25 cellular contexts compared by ENCODE assay signal in the genomic region with DNA sequence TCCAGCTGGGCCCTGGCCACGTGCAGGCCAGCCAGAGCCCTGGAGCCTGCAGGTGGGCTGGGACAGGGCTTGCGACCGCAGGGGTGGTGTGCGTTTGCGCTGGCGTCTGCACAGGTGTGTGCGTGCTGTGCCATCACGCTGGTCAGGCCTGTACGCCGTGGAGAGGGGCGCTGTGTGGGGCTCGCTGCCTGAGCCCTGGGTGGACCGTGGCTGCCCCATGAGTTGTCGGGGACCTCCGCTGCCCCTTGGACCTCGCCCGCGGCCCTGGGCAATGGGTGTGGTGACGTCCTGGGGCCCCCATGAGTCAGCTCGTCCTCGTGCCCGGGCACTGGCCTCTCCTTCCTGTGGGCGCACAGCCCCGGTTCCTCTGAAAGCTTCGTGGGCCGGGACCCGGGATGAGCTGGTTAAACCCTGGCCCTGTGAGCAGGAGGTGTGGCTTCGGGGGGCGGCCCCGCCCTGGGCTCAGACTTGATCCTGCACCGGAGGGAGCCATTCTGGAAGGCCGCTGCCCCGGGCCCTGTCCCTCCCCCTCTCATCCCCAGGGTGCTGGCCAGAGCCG. TPM values are rescaled to one million over a fixed set of nuclear protein-coding genes. Genes with fewer than 3 reads are reported as not detected.
A peak's percentile ranks its signal among the peaks of the same experiment; 100 is the strongest.
DNase-seq lines count a peak whose midpoint lies in the region; ATAC-seq, FAIRE-seq and TF ChIP-seq lines count a peak whose summit lies in the region.
"Had no signal": no experiment of that assay in that cellular context is flagged by ENCODE, and none has a peak within 500 bp of the region (broad histone marks: within the 10 kb centered on the region; RNA-seq: fewer than 3 reads in every experiment).

No MANE protein-coding gene starts in this region.

- H3K27ac Mint-ChIP-seq in naive thymus-derived CD4-positive, alpha-beta T cell: no peak overlapping the region
- peak overlapping the region in 1 of 10 donors; percentile 48 for H3K27ac Mint-ChIP-seq in naive thymus-derived CD8-positive, alpha-beta T cell
- H3K27ac Mint-ChIP-seq: nephron progenitor cell; T-helper 1 cell treated with Interleukin-12 subunit alpha and Interleukin-12 subunit beta and Interleukin-4 antibody, amounts not matched to agents 30 μg/mL and 1 μg/mL, for 36 hours had no signal

- H3K36me3 Mint-ChIP-seq in naive thymus-derived CD4-positive, alpha-beta T cell: peaks cover 0 to 9% (median 0%) of the 10 kb centered on the region in 5 donors
- peaks cover 0 to 25% (median 2%) of the 10 kb centered on the region in 3 donors for H3K36me3 Mint-ChIP-seq in naive thymus-derived CD8-positive, alpha-beta T cell

- H3K27ac ChIP-seq in HEK293 (ENCODE audit: extremely low read depth, low read depth, low read length): no peak overlapping the region
- H3K27ac ChIP-seq in K562 (ENCODE audit: extremely low read depth, low read depth, low read length): no peak overlapping the region
- H3K27ac ChIP-seq in naive thymus-derived CD4-positive, alpha-beta T cell (ENCODE audit: low read depth, low read length): no peak overlapping the region
- H3K27ac ChIP-seq: ovary, upper lobe of left lung had no signal

- no peak for TF ChIP-seq POLR2A in K562 (conservative IDR thresholded peaks at IDR 0.05)

- CTCF ChIA-PET in HEK293 (lab: Yijun Ruan, JAX) (interaction anchor here (0.7 kb wide), 1 partner anchor 38 kb away, joined by 4 read pairs; no protein-coding TSS in a partner anchor), K562 (lab: Yijun Ruan, JAX; ENCODE audit: low intra/inter-chr PET ratio) (no interaction called here)
- CTCF ChIA-PET in naive thymus-derived CD4-positive, alpha-beta T cell (lab: Charles Lee): no interaction called here

- H3K4me2 ChIP-seq in K562 (ENCODE audit: insufficient read depth, low read length): no peak overlapping the region

- peaks cover 87% of the 10 kb centered on the region for H3K79me2 ChIP-seq in K562 (ENCODE audit: control insufficient read depth, insufficient read depth, low read length)

- TF ChIP-seq RAD21 in K562 (CRISPR knock-in tag; conservative IDR thresholded peaks at IDR 0.05 in 1 of 2, IDR thresholded peaks at IDR 0.05 in 1 of 2): no peak

- H2AFZ ChIP-seq in K562 (ENCODE audit: low read depth, low read length): no peak overlapping the region

- peaks cover 5% of the 10 kb centered on the region for H3K9me1 ChIP-seq in K562 (ENCODE audit: control insufficient read depth, insufficient read depth, low read length)

- no peaks in the 10 kb centered on the region for H3K9me3 Mint-ChIP-seq in naive thymus-derived CD4-positive, alpha-beta T cell
- no peaks in the 10 kb centered on the region for H3K9me3 Mint-ChIP-seq in naive thymus-derived CD8-positive, alpha-beta T cell
- H3K9me3 Mint-ChIP-seq: CD14-positive monocyte; central memory CD8-positive, alpha-beta T cell; nephron progenitor cell; T-helper 1 cell treated with Interleukin-12 subunit alpha and Interleukin-12 subunit beta and Interleukin-4 antibody, amounts not matched to agents 30 μg/mL and 1 μg/mL, for 36 hours had no signal

- POLR2A ChIA-PET in HEK293 (lab: Yijun Ruan, JAX): interaction anchor here (0.6 kb wide), 1 partner anchor 17 kb away, joined by 4 read pairs; no protein-coding TSS in a partner anchor
- POLR2A ChIA-PET in K562 (lab: Yijun Ruan, JAX): interaction anchor here (0.6 to 1.1 kb wide), 2 partner anchors 11 to 291 kb away, joined by 3 to 4 read pairs; no protein-coding TSS in a partner anchor
- POLR2A ChIA-PET in naive thymus-derived CD4-positive, alpha-beta T cell (lab: Charles Lee): no interaction called here
- POLR2A ChIA-PET in naive thymus-derived CD8-positive, alpha-beta T cell (lab: Charles Lee): no interaction called here

- H3K9me3 ChIP-seq in HEK293 (ENCODE audit: control insufficient read depth, insufficient read depth, low read depth, low read length) (no peaks in the 10 kb centered on the region), K562 (replicated peaks; ENCODE audit: control insufficient read depth, insufficient read depth, low read depth, low read length) (no peaks in the 10 kb centered on the region)
- no peaks in the 10 kb centered on the region for H3K9me3 ChIP-seq in naive thymus-derived CD4-positive, alpha-beta T cell (ENCODE audit: control insufficient read depth in 2 of 3, low read length in 3 of 3)
- H3K9me3 ChIP-seq: ovary, upper lobe of left lung had no signal

- intact Hi-C loops in K562 (cut with micrococcal nuclease): no loop called here
- intact Hi-C loops in naive thymus-derived CD4-positive, alpha-beta T cell (cut with micrococcal nuclease): no loop called here

- no peaks in the 10 kb centered on the region for H3K27me3 ChIP-seq in GM06990 (replicated peaks; ENCODE audit: control insufficient read depth, insufficient read depth, low read length)
- H3K27me3 ChIP-seq in K562 (ENCODE audit: control insufficient read depth in 2 of 2, insufficient read depth in 2 of 2, low read length in 2 of 2): no peaks in the 10 kb centered on the region
- H3K27me3 ChIP-seq in naive thymus-derived CD4-positive, alpha-beta T cell (ENCODE audit: control insufficient read depth in 2 of 2, insufficient read depth in 2 of 2, low read length in 2 of 2): no peaks in the 10 kb centered on the region
- H3K27me3 ChIP-seq: ovary, upper lobe of left lung had no signal

- H3K4me3 Mint-ChIP-seq in naive thymus-derived CD4-positive, alpha-beta T cell: no peak overlapping the region
- no peak overlapping the region for H3K4me3 Mint-ChIP-seq in naive thymus-derived CD8-positive, alpha-beta T cell
- H3K4me3 Mint-ChIP-seq: nephron progenitor cell; T-helper 1 cell treated with Interleukin-12 subunit alpha and Interleukin-12 subunit beta and Interleukin-4 antibody, amounts not matched to agents 30 μg/mL and 1 μg/mL, for 36 hours had no signal

- in situ Hi-C loops in K562 (cut with MboI) (no loop called here), ACHN (cut with HindIII; ENCODE audit: low pct_ligation_motif_present, low pct_unique_long_range_greater_than_20kb, low sequenced_read_pairs) (no loop called here)

- H3K4me1 Mint-ChIP-seq in naive thymus-derived CD4-positive, alpha-beta T cell: peaks cover 19 to 69% (median 41%) of the 10 kb centered on the region in 7 donors
- peaks cover 15 to 73% (median 46%) of the 10 kb centered on the region in 4 donors for H3K4me1 Mint-ChIP-seq in naive thymus-derived CD8-positive, alpha-beta T cell

- H3K4me1 ChIP-seq in HEK293 (ENCODE audit: control insufficient read depth, insufficient read depth, low read length) (no peaks in the 10 kb centered on the region; the same call in 1 of the 2 replicates), K562 (replicated peaks in 1 of 2; ENCODE audit: control insufficient read depth in 2 of 2, insufficient read depth in 2 of 2, low read length in 2 of 2) (peaks cover 8 to 63% of the 10 kb centered on the region in 2 experiments)
- peaks cover 14 to 19% of the 10 kb centered on the region in 2 donors for H3K4me1 ChIP-seq in naive thymus-derived CD4-positive, alpha-beta T cell (ENCODE audit: control insufficient read depth in 2 of 2, insufficient read depth in 2 of 2, low read length in 2 of 2)

- H3K4me3 ChIP-seq in GM06990 (replicated peaks; ENCODE audit: low read depth, low read length) (no peak overlapping the region), HEK293 (ENCODE audit: low read depth, low read length) (no peak overlapping the region), K562 (no peak overlapping the region)
- no peak overlapping the region for H3K4me3 ChIP-seq in naive thymus-derived CD4-positive, alpha-beta T cell (ENCODE audit: low read length)
- H3K4me3 ChIP-seq: ovary, upper lobe of left lung had no signal

- DNase-seq in GM06990 (ENCODE audit: extremely low read depth, insufficient read length) (peak; percentile 13), K562 (ENCODE audit: extremely low read depth in 1 of 4, low spot score in 3 of 4) (no peak), NCI-H1048 (lab: John Stamatoyannopoulos, UW) (no peak), ACHN (no peak)
- no peak for DNase-seq in naive thymus-derived CD4-positive, alpha-beta T cell
- no peak for DNase-seq in naive thymus-derived CD8-positive, alpha-beta T cell
- DNase-seq: activated CD4-positive, alpha-beta T cell treated with anti-CD3 and anti-CD28 coated beads, Interleukin-2, amount 50 U/mL, for 48 hours; activated CD4-positive, CD25-positive, alpha-beta regulatory T cell treated with anti-CD3 and anti-CD28 coated beads, Interleukin-2, amount 50 U/mL, for 72 hours; activated naive CD4-positive, alpha-beta T cell; DMS79; erythroblast; GF-D8; GOT3; Kasumi-1; NCI-H146; nephron progenitor cell; small intestine; stimulated activated naive CD4-positive, alpha-beta T cell had no signal

- H3K27me3 Mint-ChIP-seq in naive thymus-derived CD4-positive, alpha-beta T cell: no peaks in the 10 kb centered on the region
- H3K27me3 Mint-ChIP-seq in naive thymus-derived CD8-positive, alpha-beta T cell: no peaks in the 10 kb centered on the region
- H3K27me3 Mint-ChIP-seq: central memory CD8-positive, alpha-beta T cell had no signal

- H4K20me1 ChIP-seq in K562 (replicated peaks; ENCODE audit: control insufficient read depth, insufficient read depth, low read length): peaks cover 33% of the 10 kb centered on the region

- FAIRE-seq in K562 (lab: Jason Lieb, UNC): no peak
- FAIRE-seq: small intestine had no signal

- H3K9ac ChIP-seq in K562 (ENCODE audit: insufficient read depth in 1 of 2, low read depth in 2 of 2, low read length in 2 of 2): no peak overlapping the region; a peak in 1 of 4 replicates

- TF ChIP-seq CTCF in GM06990 (IDR thresholded peaks at IDR 0.05; ENCODE audit: insufficient read depth, low read length, poor library complexity, severe bottlenecking): no peak
- TF ChIP-seq CTCF in HEK293 (tag by site-specific recombination; IDR thresholded peaks at IDR 0.05): no peak
- no peak for TF ChIP-seq CTCF in K562 (IDR thresholded peaks at IDR 0.05 in 2 of 3, conservative IDR thresholded peaks at IDR 0.05 in 1 of 3; ENCODE audit: insufficient read depth in 2 of 3, low read depth in 1 of 3, low read length in 3 of 3)

- ATAC-seq in K562 (no peak), HG02840 (IDR thresholded peaks at IDR 0.05; ENCODE audit: low FRiP score, unreplicated experiment) (no peak)
- peak; percentile 10 for ATAC-seq in naive thymus-derived CD4-positive, alpha-beta T cell
- ATAC-seq in naive thymus-derived CD8-positive, alpha-beta T cell: no peak

- no peak for TF ChIP-seq EP300 in K562 (IDR thresholded peaks at IDR 0.05; ENCODE audit: low read length)

- WGBS in K562 (ENCODE audit: insufficient coverage, low coverage, missing lambda C conversion rate): 91% methylated on average over 25 of the region's 34 CpGs

- H3K36me3 ChIP-seq in GM06990 (ENCODE audit: control insufficient read depth, insufficient read depth, low read length) (peaks cover 8% of the 10 kb centered on the region), HEK293 (ENCODE audit: control insufficient read depth in 2 of 2, insufficient read depth in 1 of 2, low read length in 2 of 2) (peaks cover 3 to 31% of the 10 kb centered on the region in 2 experiments; a peak in 2 of 3 replicates), K562 (ENCODE audit: control insufficient read depth, insufficient read depth, low read length) (peaks cover 46% of the 10 kb centered on the region; the same call in 2 of the 3 replicates)
- H3K36me3 ChIP-seq in naive thymus-derived CD4-positive, alpha-beta T cell (ENCODE audit: control insufficient read depth in 2 of 3, insufficient read depth in 3 of 3, low read length in 3 of 3): peaks cover 0 to 26% (median 0%) of the 10 kb centered on the region in 3 experiments
- H3K36me3 ChIP-seq: ovary had no signal

- BruUV-seq in K562 (replicated peaks; lab: Mats Ljungman, UMichigan): no TSS peak

RNA-seq across cellular contexts. Expression of gene CSNK1G2, which starts 6.8 kb away (rescaled TPM):
- total RNA-seq in K562 (2011; cell fraction: chromatin; rRNA removed; ENCODE audit: low replicate concordance): 59.6 and 151 TPM in 2 replicates
- total RNA-seq in K562 (2011; cell fraction: nucleolus; rRNA removed): 123 and 129 TPM in 2 replicates
- 43.4 and 57.3 TPM in 2 replicates for total RNA-seq in K562 (2011; cell fraction: nucleoplasm; rRNA removed)
- total RNA-seq in K562 (2014; rRNA removed): 105 and 124 TPM in 2 replicates
- 9.8 and 25.1 TPM in 2 replicates for total RNA-seq in K562 (2014; rRNA removed; fragmentation: Illumina TruSeq; extraction: Trizol)
- total RNA-seq in K562 (2015; rRNA removed; fragmentation: Illumina TruSeq; extraction: Trizol): 60.4 and 66.9 TPM in 2 replicates
- 91.3 and 95.8 TPM in 2 replicates for total RNA-seq in K562 (2021)
- 49.5 and 66.2 TPM in 2 replicates for polyA plus RNA-seq in K562 (2011; rRNA removed)
- polyA plus RNA-seq in K562 (2011; cell fraction: cytosol; rRNA removed): 72.0 and 157 TPM in 2 replicates
- polyA plus RNA-seq in K562 (2011; cell fraction: nucleus; rRNA removed): 308 and 494 TPM in 2 replicates
- polyA plus RNA-seq in K562 (2012): 84.6 and 108 TPM in 2 replicates
- 45.2 and 91.1 TPM in 2 replicates for polyA plus RNA-seq in K562 (2014; fragmentation: Illumina TruSeq; extraction: Trizol)
- polyA plus RNA-seq in K562 (2014; fragmentation: Nextera tagmentation; extraction: Ambion mirVana): under 1 TPM; 0.48 to 0.72 TPM
- 119 and 126 TPM in 2 replicates for polyA plus RNA-seq in K562 (2014; rRNA removed)
- 12.4 and 27.0 TPM in 2 replicates for polyA minus RNA-seq in K562 (2011; rRNA and poly(A)+ RNA removed)
- polyA minus RNA-seq in K562 (2011; cell fraction: cytosol; rRNA and poly(A)+ RNA removed): 53.7 and 53.8 TPM in 2 replicates
- 33.9 and 35.9 TPM in 2 replicates for polyA minus RNA-seq in K562 (2011; cell fraction: nucleus; rRNA and poly(A)+ RNA removed)
- total RNA-seq in naive thymus-derived CD4-positive, alpha-beta T cell: 100 to 1,000 TPM; 109 to 145 (median 117) TPM
- 10 to 100 TPM; 18.1 to 45.3 TPM for polyA plus RNA-seq in naive thymus-derived CD4-positive, alpha-beta T cell
- 100 to 1,000 TPM; 168 to 175 TPM for total RNA-seq in naive thymus-derived CD8-positive, alpha-beta T cell
- 10 to 100 TPM; 25.4 to 67.6 (median 26.4) TPM for polyA plus RNA-seq in naive thymus-derived CD8-positive, alpha-beta T cell

RNA-seq across cellular contexts. Expression of gene ADAT3, which starts 42.5 kb away (rescaled TPM):
- total RNA-seq in K562 (2011; cell fraction: chromatin; rRNA removed; ENCODE audit: low replicate concordance): 6.3 and 20.5 TPM in 2 replicates
- 18.0 and 18.5 TPM in 2 replicates for total RNA-seq in K562 (2011; cell fraction: nucleolus; rRNA removed)
- total RNA-seq in K562 (2011; cell fraction: nucleoplasm; rRNA removed): 5.6 and 6.9 TPM in 2 replicates
- 7.8 and 10.4 TPM in 2 replicates for total RNA-seq in K562 (2014; rRNA removed)
- not detected in 2 replicates for total RNA-seq in K562 (2014; rRNA removed; fragmentation: Illumina TruSeq; extraction: Trizol)
- 0.72 and 1.7 TPM in 2 replicates for total RNA-seq in K562 (2015; rRNA removed; fragmentation: Illumina TruSeq; extraction: Trizol)
- 15.1 and 15.6 TPM in 2 replicates for total RNA-seq in K562 (2021)
- polyA plus RNA-seq in K562 (2011; rRNA removed): 0.67 and 1.1 TPM in 2 replicates
- polyA plus RNA-seq in K562 (2011; cell fraction: cytosol; rRNA removed): 1.1 and 11.4 TPM in 2 replicates
- 3.3 and 11.9 TPM in 2 replicates for polyA plus RNA-seq in K562 (2011; cell fraction: nucleus; rRNA removed)
- 6.8 and 6.9 TPM in 2 replicates for polyA plus RNA-seq in K562 (2012)
- 0.68 TPM in 1 of 2 replicates, not detected in the other for polyA plus RNA-seq in K562 (2014; fragmentation: Illumina TruSeq; extraction: Trizol)
- not detected for polyA plus RNA-seq in K562 (2014; fragmentation: Nextera tagmentation; extraction: Ambion mirVana)
- 9.2 and 10.2 TPM in 2 replicates for polyA plus RNA-seq in K562 (2014; rRNA removed)
- polyA minus RNA-seq in K562 (2011; rRNA and poly(A)+ RNA removed): 0.18 and 0.21 TPM in 2 replicates
- polyA minus RNA-seq in K562 (2011; cell fraction: cytosol; rRNA and poly(A)+ RNA removed): 4.5 and 5.4 TPM in 2 replicates
- polyA minus RNA-seq in K562 (2011; cell fraction: nucleus; rRNA and poly(A)+ RNA removed): 2.1 and 3.4 TPM in 2 replicates
- 10 to 100 TPM in 2 of 5 experiments, 1 to 10 TPM in 3; 3.5 to 13.5 (median 6.1) TPM for total RNA-seq in naive thymus-derived CD4-positive, alpha-beta T cell
- 1 to 10 TPM; 2.2 to 5.9 TPM for polyA plus RNA-seq in naive thymus-derived CD4-positive, alpha-beta T cell
- 1 to 10 TPM; 4.2 to 4.5 TPM for total RNA-seq in naive thymus-derived CD8-positive, alpha-beta T cell
- 1 to 10 TPM; 1.9 to 3.6 (median 3.6) TPM for polyA plus RNA-seq in naive thymus-derived CD8-positive, alpha-beta T cell

RNA-seq across cellular contexts. Expression of gene SCAMP4, which starts 42.5 kb away (rescaled TPM):
- total RNA-seq in K562 (2011; cell fraction: chromatin; rRNA removed; ENCODE audit: low replicate concordance): 53.4 and 162 TPM in 2 replicates
- total RNA-seq in K562 (2011; cell fraction: nucleolus; rRNA removed): 113 and 133 TPM in 2 replicates
- 92.1 and 94.1 TPM in 2 replicates for total RNA-seq in K562 (2011; cell fraction: nucleoplasm; rRNA removed)
- 20.9 and 26.4 TPM in 2 replicates for total RNA-seq in K562 (2014; rRNA removed)
- 4.1 and 5.6 TPM in 2 replicates for total RNA-seq in K562 (2014; rRNA removed; fragmentation: Illumina TruSeq; extraction: Trizol)
- total RNA-seq in K562 (2015; rRNA removed; fragmentation: Illumina TruSeq; extraction: Trizol): 12.8 and 13.2 TPM in 2 replicates
- 40.3 and 45.9 TPM in 2 replicates for total RNA-seq in K562 (2021)
- 6.7 and 8.9 TPM in 2 replicates for polyA plus RNA-seq in K562 (2011; rRNA removed)
- 8.3 and 13.1 TPM in 2 replicates for polyA plus RNA-seq in K562 (2011; cell fraction: cytosol; rRNA removed)
- polyA plus RNA-seq in K562 (2011; cell fraction: nucleus; rRNA removed): 20.3 and 35.7 TPM in 2 replicates
- polyA plus RNA-seq in K562 (2012): 26.7 and 53.0 TPM in 2 replicates
- 15.2 and 26.1 TPM in 2 replicates for polyA plus RNA-seq in K562 (2014; fragmentation: Illumina TruSeq; extraction: Trizol)
- under 1 TPM; 0.81 to 0.89 TPM for polyA plus RNA-seq in K562 (2014; fragmentation: Nextera tagmentation; extraction: Ambion mirVana)
- 17.1 and 19.3 TPM in 2 replicates for polyA plus RNA-seq in K562 (2014; rRNA removed)
- 3.4 and 5.9 TPM in 2 replicates for polyA minus RNA-seq in K562 (2011; rRNA and poly(A)+ RNA removed)
- 13.0 and 23.2 TPM in 2 replicates for polyA minus RNA-seq in K562 (2011; cell fraction: cytosol; rRNA and poly(A)+ RNA removed)
- polyA minus RNA-seq in K562 (2011; cell fraction: nucleus; rRNA and poly(A)+ RNA removed): 12.0 and 13.3 TPM in 2 replicates
- 10 to 100 TPM; 17.6 to 35.5 (median 23.0) TPM for total RNA-seq in naive thymus-derived CD4-positive, alpha-beta T cell
- 10 to 100 TPM; 11.8 to 12.8 TPM for polyA plus RNA-seq in naive thymus-derived CD4-positive, alpha-beta T cell
- total RNA-seq in naive thymus-derived CD8-positive, alpha-beta T cell: 10 to 100 TPM; 20.7 to 23.4 TPM
- polyA plus RNA-seq in naive thymus-derived CD8-positive, alpha-beta T cell: 10 to 100 TPM; 12.1 to 15.5 (median 12.5) TPM

Comparison
In these comparisons a context has a peak if more than half of its experiments do, and no peak if none do; other contexts are left out.
1. POLR2A ChIA-PET loops: an anchor here in HEK293 (0.6 kb wide) and K562 (0.6 to 1.1 kb wide); none called in naive thymus-derived CD4-positive, alpha-beta T cell and naive thymus-derived CD8-positive, alpha-beta T cell.